ENCODE assay signal across 13 cellular contexts in genomic region chr17:29835438-29836351, GRCh38.
DNase-seq lines count a peak whose midpoint lies in the region; ATAC-seq and TF ChIP-seq lines count a peak whose summit lies in the region.
"Had no signal": no experiment of that assay in that cellular context is flagged by ENCODE, and none has a peak within 500 bp of the region (broad histone marks: within the 10 kb centered on the region; RNA-seq: fewer than 3 reads in every experiment).

No MANE protein-coding gene starts in this region.

- peak; percentile 73 for DNase-seq in Caki2 (ENCODE audit: low read depth)
- DNase-seq in LHCN-M2 (ENCODE audit: low read depth): peak; percentile 35
- peak; percentile 50 for DNase-seq in brain microvascular endothelial cell
- peak in 1 of 3 donors; percentile 64 for DNase-seq in mucosa of descending colon
- DNase-seq in activated CD4-positive, alpha-beta T cell treated with anti-CD3 and anti-CD28 coated beads, Interleukin-2, amount 10 ng/mL, durations not matched to agents 24 days and 14 days: no peak
- no peak for DNase-seq in foreskin melanocyte
- no peak for DNase-seq in WERI-Rb-1
- DNase-seq: activated CD4-positive, alpha-beta T cell treated with anti-CD3 and anti-CD28 coated beads, Interleukin-2, amount 50 U/mL, for 48 hours; CD8-positive, alpha-beta T cell; effector CD8-positive, alpha-beta T cell; uterus had no signal

- H3K27ac Mint-ChIP-seq in activated CD4-positive, alpha-beta T cell treated with anti-CD3 and anti-CD28 coated beads, Interleukin-2, amount 10 ng/mL, durations not matched to agents 24 days and 14 days: no peak overlapping the region
- H3K27ac Mint-ChIP-seq: activated naive CD8-positive, alpha-beta T cell; CD8-positive, alpha-beta T cell had no signal

- TF ChIP-seq CTCF in brain microvascular endothelial cell (IDR thresholded peaks at IDR 0.05; ENCODE audit: low read depth, low read length, missing control alignments) (no peak), mucosa of descending colon (IDR thresholded peaks at IDR 0.05) (no peak), WERI-Rb-1 (IDR thresholded peaks at IDR 0.05; ENCODE audit: low read depth, low read length) (no peak)

- H3K4me1 ChIP-seq in mucosa of descending colon (ENCODE audit: low read depth): peaks cover 7% of the 10 kb centered on the region
- H3K4me1 ChIP-seq: uterus had no signal

- no peaks in the 10 kb centered on the region for H3K27me3 Mint-ChIP-seq in activated CD4-positive, alpha-beta T cell treated with anti-CD3 and anti-CD28 coated beads, Interleukin-2, amount 10 ng/mL, durations not matched to agents 24 days and 14 days
- H3K27me3 Mint-ChIP-seq: activated naive CD8-positive, alpha-beta T cell had no signal

- peaks cover 3% of the 10 kb centered on the region for H3K4me1 Mint-ChIP-seq in activated CD4-positive, alpha-beta T cell treated with anti-CD3 and anti-CD28 coated beads, Interleukin-2, amount 10 ng/mL, durations not matched to agents 24 days and 14 days

- intact Hi-C loops in mucosa of descending colon (cut with DNase I, micrococcal nuclease): no loop called here
- intact Hi-C loops in activated CD4-positive, alpha-beta T cell treated with anti-CD3 and anti-CD28 coated beads, Interleukin-2, amount 10 ng/mL, durations not matched to agents 24 days and 14 days (cut with micrococcal nuclease): no loop called here

- peak; percentile 90 for ATAC-seq in mucosa of descending colon
- no peak for ATAC-seq in GM19023 (IDR thresholded peaks at IDR 0.05; ENCODE audit: unreplicated experiment)
- ATAC-seq: CD8-positive, alpha-beta T cell had no signal

- peaks cover 2% of the 10 kb centered on the region for H3K36me3 Mint-ChIP-seq in activated CD4-positive, alpha-beta T cell treated with anti-CD3 and anti-CD28 coated beads, Interleukin-2, amount 10 ng/mL, durations not matched to agents 24 days and 14 days (ENCODE audit: low read depth)
- H3K36me3 Mint-ChIP-seq: CD8-positive, alpha-beta T cell had no signal

- H3K9me3 ChIP-seq in mucosa of descending colon (no peaks in the 10 kb centered on the region), WERI-Rb-1 (ENCODE audit: severe bottlenecking) (no peaks in the 10 kb centered on the region)
- H3K9me3 ChIP-seq: uterus had no signal

- H3K36me3 ChIP-seq in brain microvascular endothelial cell (replicated peaks): no peaks in the 10 kb centered on the region
- no peaks in the 10 kb centered on the region for H3K36me3 ChIP-seq in mucosa of descending colon (ENCODE audit: low read depth)
- no peaks in the 10 kb centered on the region for H3K36me3 ChIP-seq in WERI-Rb-1
- H3K36me3 ChIP-seq: uterus had no signal

- no peak overlapping the region for H3K4me3 Mint-ChIP-seq in activated CD4-positive, alpha-beta T cell treated with anti-CD3 and anti-CD28 coated beads, Interleukin-2, amount 10 ng/mL, durations not matched to agents 24 days and 14 days
- H3K4me3 Mint-ChIP-seq: activated naive CD8-positive, alpha-beta T cell; CD8-positive, alpha-beta T cell had no signal

- in situ Hi-C loops in Caki2 (cut with HindIII; ENCODE audit: low pct_unique_long_range_greater_than_20kb, low sequenced_read_pairs): no loop called here
- in situ Hi-C loops in brain microvascular endothelial cell (cut with HindIII; ENCODE audit: low pct_ligation_motif_present, low sequenced_read_pairs): no loop called here

- H3K27me3 ChIP-seq in brain microvascular endothelial cell (replicated peaks): no peaks in the 10 kb centered on the region
- H3K27me3 ChIP-seq in WERI-Rb-1 (ENCODE audit: insufficient read depth, low read depth, severe bottlenecking): no peaks in the 10 kb centered on the region
- H3K27me3 ChIP-seq: uterus had no signal

- peaks cover 4% of the 10 kb centered on the region for H3K9me3 Mint-ChIP-seq in activated CD4-positive, alpha-beta T cell treated with anti-CD3 and anti-CD28 coated beads, Interleukin-2, amount 10 ng/mL, durations not matched to agents 24 days and 14 days
- H3K9me3 Mint-ChIP-seq: CD8-positive, alpha-beta T cell had no signal

- H3K27ac ChIP-seq in brain microvascular endothelial cell: no peak overlapping the region
- no peak overlapping the region for H3K27ac ChIP-seq in WERI-Rb-1
- H3K27ac ChIP-seq: uterus had no signal

- H3K4me3 ChIP-seq in brain microvascular endothelial cell (ENCODE audit: low read depth, low read length): no peak overlapping the region
- no peak overlapping the region for H3K4me3 ChIP-seq in mucosa of descending colon
- H3K4me3 ChIP-seq in WERI-Rb-1 (ENCODE audit: low read depth, low read length): no peak overlapping the region
- H3K4me3 ChIP-seq: uterus had no signal

Comparison
In these comparisons a context has a peak if more than half of its experiments do, and no peak if none do; other contexts are left out.
1. DNase-seq: peak in Caki2 (single experiment), LHCN-M2 (single experiment) and brain microvascular endothelial cell (single experiment); none in activated CD4-positive, alpha-beta T cell treated with anti-CD3 and anti-CD28 coated beads, Interleukin-2, amount 10 ng/mL, durations not matched to agents 24 days and 14 days (single experiment), foreskin melanocyte (single experiment) and WERI-Rb-1 (single experiment).